Comparison of ENCODE assay signal across 23 cellular contexts in genomic region chr1:14222086-14222485, GRCh38.
"Had no signal": no experiment of that assay in that cellular context is flagged by ENCODE, and none has a peak within 500 bp of the region (broad histone marks: within the 10 kb centered on the region; RNA-seq: fewer than 3 reads in every experiment).

No MANE protein-coding gene starts in this region.

- H3K4me3 ChIP-seq: hepatocyte, lower lobe of right lung, psoas muscle, right lobe of liver, smooth muscle cell, stomach, testis, thyroid gland, transverse colon, upper lobe of left lung, vagina had no signal

- H3K9me3 ChIP-seq: neutrophil, testis, thyroid gland, vagina had no signal

- H3K4me1 ChIP-seq: lower lobe of right lung, parathyroid adenoma, psoas muscle, right lobe of liver, stomach, testis, thyroid gland, transverse colon, upper lobe of left lung, vagina had no signal

- H3K36me3 ChIP-seq: lower lobe of right lung, neutrophil, right lobe of liver, stomach, thyroid gland, transverse colon, upper lobe of left lung, vagina had no signal

- H3K27me3 ChIP-seq: hepatocyte, neutrophil, right lobe of liver, stomach, testis, thyroid gland, transverse colon, upper lobe of left lung, vagina had no signal

- ATAC-seq: left lobe of liver; lower lobe of right lung; naive thymus-derived CD8-positive, alpha-beta T cell; psoas muscle; right lobe of liver; stimulated activated naive B cell treated with anti-CD40 and anti-IgM and Interleukin-4, amounts not matched to agents 10 μg/mL and 1 μg/mL and 100 μg/mL, for 72 hours; stimulated activated naive CD8-positive, alpha-beta T cell treated with anti-CD3 and anti-CD28 coated beads, Interleukin-15, Interleukin-2, amounts not matched to agents 100 U/mL and 50 U/mL, for 24 hours had no signal

- H3K27ac ChIP-seq: hepatocyte, lower lobe of right lung, neutrophil, parathyroid adenoma, psoas muscle, right lobe of liver, stomach, testis, thyroid gland, transverse colon, upper lobe of left lung, vagina had no signal

- DNase-seq: islet precursor cell; lower lobe of right lung; mammary epithelial cell; mesenchymal stem cell; naive thymus-derived CD8-positive, alpha-beta T cell; occipital lobe; psoas muscle; right lobe of liver; stimulated activated CD4-positive, alpha-beta T cell treated with anti-CD3 and anti-CD28 coated beads, Interleukin-2, amount 100 ng/mL, for 24 hours; stimulated activated CD4-positive, alpha-beta T cell treated with anti-CD3 and anti-CD28 coated beads, Interleukin-4, amount 100 ng/mL, for 1 hour; stimulated activated naive B cell treated with anti-CD40 and anti-IgM and Interleukin-4, amounts not matched to agents 10 μg/mL and 1 μg/mL and 100 μg/mL, for 72 hours; stimulated activated naive CD8-positive, alpha-beta T cell treated with anti-CD3 and anti-CD28 coated beads, Interleukin-15, Interleukin-2, amounts not matched to agents 100 U/mL and 50 U/mL, for 24 hours; stomach; testis; thyroid gland; transverse colon; upper lobe of left lung had no signal
